ENCODE assay signal across 15 cellular contexts in genomic region chr20:61759286-61760065, GRCh38.
DNase-seq lines count a peak whose midpoint lies in the region; ATAC-seq and TF ChIP-seq lines count a peak whose summit lies in the region.
"Had no signal": no experiment of that assay in that cellular context is flagged by ENCODE, and none has a peak within 500 bp of the region (broad histone marks: within the 10 kb centered on the region; RNA-seq: fewer than 3 reads in every experiment).

No MANE protein-coding gene starts in this region.

- no peak for ATAC-seq in RWPE2 (ENCODE audit: low read depth)
- ATAC-seq: K562, Panc1 had no signal

- intact Hi-C loops in CD14-positive monocyte (cut with micrococcal nuclease), result no loop called here

- TF ChIP-seq POLR2A in suprapubic skin (IDR thresholded peaks at IDR 0.05) (no peak), erythroblast (IDR thresholded peaks at IDR 0.05; ENCODE audit: low read length) (no peak)

- TF ChIP-seq CTCF in RWPE2 (IDR thresholded peaks at IDR 0.05; ENCODE audit: poor library complexity, severe bottlenecking), result no peak
- TF ChIP-seq CTCF in suprapubic skin (IDR thresholded peaks at IDR 0.05), result no peak
- no peak for TF ChIP-seq CTCF in CD14-positive monocyte (IDR thresholded peaks at IDR 0.05)

- H3K9me3 ChIP-seq in RWPE2 (ENCODE audit: severe bottlenecking) (no peaks in the 10 kb centered on the region), suprapubic skin (no peaks in the 10 kb centered on the region)
- H3K9me3 ChIP-seq: BLaER1 treated with 17β-estradiol and CSF1 and Interleukin-3, amounts not matched to agents 10 nM and 100 nM had no signal

- no peak overlapping the region for H3K27ac Mint-ChIP-seq in CD14-positive monocyte

- DNase-seq in RWPE2 (ENCODE audit: low spot score) (peak; percentile 75), pons (ENCODE audit: low spot score) (peak; percentile 48), suprapubic skin (ENCODE audit: low spot score in 2 of 2) (peak; percentile 26 to 47), CD14-positive monocyte (ENCODE audit: low spot score) (no peak), erythroblast (lab: John Stamatoyannopoulos, UW) (no peak), H7 (no peak)
- DNase-seq: DMS79, NCI-H1092 treated with DMSO at 0.1 percent for 48 hours, NCI-H146, NCI-H2029 treated with DMSO at 0.1 percent for 48 hours, NCI-H446 treated with DMSO at 0.1 percent for 48 hours had no signal

- peaks cover 0 to 3% (median 0%) of the 10 kb centered on the region in 3 donors for H3K27me3 Mint-ChIP-seq in CD14-positive monocyte (ENCODE audit: low read depth in 3 of 3)

- H3K4me1 ChIP-seq in RWPE2 (ENCODE audit: insufficient read depth, poor library complexity, severe bottlenecking) (no peaks in the 10 kb centered on the region), suprapubic skin (no peaks in the 10 kb centered on the region)

- H3K4me3 ChIP-seq in RWPE2 (ENCODE audit: severe bottlenecking), result no peak overlapping the region
- H3K4me3 ChIP-seq in suprapubic skin, result no peak overlapping the region
- no peak overlapping the region for H3K4me3 ChIP-seq in H7 (ENCODE audit: insufficient read depth, low read depth, low read length)
- H3K4me3 ChIP-seq: BLaER1 treated with 17β-estradiol and CSF1 and Interleukin-3, amounts not matched to agents 10 nM and 100 nM; K562 had no signal

- H3K4me3 Mint-ChIP-seq in CD14-positive monocyte, result no peak overlapping the region

- no peak overlapping the region for H3K27ac ChIP-seq in RWPE2 (ENCODE audit: poor library complexity, severe bottlenecking)
- H3K27ac ChIP-seq in cingulate gyrus (ENCODE audit: low read depth, low read length), result peak overlapping the region; percentile 87
- no peak overlapping the region for H3K27ac ChIP-seq in suprapubic skin
- H3K27ac ChIP-seq: BLaER1 treated with 17β-estradiol and CSF1 and Interleukin-3, amounts not matched to agents 10 nM and 100 nM had no signal

- TF ChIP-seq EP300 in suprapubic skin (IDR thresholded peaks at IDR 0.05), result no peak

- WGBS in suprapubic skin, result 88% methylated on average over 22 of the region's 22 CpGs

- no peaks in the 10 kb centered on the region for H3K36me3 Mint-ChIP-seq in CD14-positive monocyte

- H3K36me3 ChIP-seq in RWPE2 (ENCODE audit: low read depth), result no peaks in the 10 kb centered on the region
- no peaks in the 10 kb centered on the region for H3K36me3 ChIP-seq in suprapubic skin
- no peaks in the 10 kb centered on the region for H3K36me3 ChIP-seq in H7 (replicated peaks; ENCODE audit: control insufficient read depth, insufficient read depth, low read length)
- H3K36me3 ChIP-seq: BLaER1 treated with 17β-estradiol and CSF1 and Interleukin-3, amounts not matched to agents 10 nM and 100 nM had no signal

- H3K4me1 Mint-ChIP-seq in CD14-positive monocyte, result no peaks in the 10 kb centered on the region

- H3K27me3 ChIP-seq in RWPE2 (ENCODE audit: insufficient read depth, poor library complexity, severe bottlenecking), result no peaks in the 10 kb centered on the region
- peaks cover 17% of the 10 kb centered on the region for H3K27me3 ChIP-seq in suprapubic skin
- no peaks in the 10 kb centered on the region; the same call in 1 of the 2 replicates for H3K27me3 ChIP-seq in H7 (ENCODE audit: control insufficient read depth, insufficient read depth, low read length)
- H3K27me3 ChIP-seq: BLaER1 treated with 17β-estradiol and CSF1 and Interleukin-3, amounts not matched to agents 10 nM and 100 nM had no signal

- peaks cover 0 to 37% (median 13%) of the 10 kb centered on the region in 7 donors for H3K9me3 Mint-ChIP-seq in CD14-positive monocyte

Comparison
In these comparisons a context has a peak if more than half of its experiments do, and no peak if none do; other contexts are left out.
1. DNase-seq: peak in RWPE2 (single experiment), pons (single experiment) and suprapubic skin (2 of 2); none in CD14-positive monocyte (single experiment), erythroblast (0 of 2) and H7 (single experiment).